Comparison of ENCODE assay signal across 15 cellular contexts in the genomic region with DNA sequence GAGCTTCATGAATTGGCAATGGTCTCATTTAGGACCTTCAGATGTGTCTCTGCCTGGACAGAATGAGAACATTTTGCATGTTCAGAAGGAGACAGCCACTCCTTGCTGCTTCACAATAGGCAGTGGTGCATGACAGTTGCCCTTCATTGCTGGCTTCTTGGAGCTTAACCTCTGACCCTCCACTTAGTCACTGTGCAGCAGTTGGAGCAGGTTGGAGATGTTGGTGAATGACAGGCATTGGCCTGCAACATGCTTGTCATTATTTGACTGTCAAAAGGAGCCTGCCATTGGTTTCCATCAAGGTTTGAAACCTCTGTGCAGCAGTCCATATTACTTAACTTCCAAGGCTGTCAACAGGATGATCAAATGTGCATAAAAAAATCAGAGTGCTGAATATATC. TPM values are rescaled to one million over a fixed set of nuclear protein-coding genes. Genes with fewer than 3 reads are reported as not detected.
DNase-seq lines count a peak whose midpoint lies in the region; ATAC-seq lines count a peak whose summit lies in the region.
"Had no signal": no experiment of that assay in that cellular context is flagged by ENCODE, and none has a peak within 500 bp of the region (broad histone marks: within the 10 kb centered on the region; RNA-seq: fewer than 3 reads in every experiment).

No MANE protein-coding gene starts in this region.

- no peak overlapping the region for H3K27ac Mint-ChIP-seq in activated CD4-positive, alpha-beta T cell treated with anti-CD3 and anti-CD28 coated beads for 36 hours
- H3K27ac Mint-ChIP-seq in activated naive CD4-positive, alpha-beta T cell treated with anti-CD3 and anti-CD28 coated beads for 36 hours = no peak overlapping the region
- H3K27ac Mint-ChIP-seq in activated CD4-positive, alpha-beta memory T cell treated with anti-CD3 and anti-CD28 coated beads, Interleukin-2, amount 10 ng/mL, durations not matched to agents 7 days and 5 days = no peak overlapping the region
- H3K27ac Mint-ChIP-seq: dendritic cell treated with granulocyte-macrophage colony-stimulating factor and Interleukin-4, amounts not matched to agents 40 ng/mL and 50 ng/mL, for 4 days; T-cell had no signal

- no peaks in the 10 kb centered on the region for H3K27me3 Mint-ChIP-seq in activated CD4-positive, alpha-beta T cell treated with anti-CD3 and anti-CD28 coated beads for 36 hours
- H3K27me3 Mint-ChIP-seq in activated naive CD4-positive, alpha-beta T cell treated with anti-CD3 and anti-CD28 coated beads for 36 hours (ENCODE audit: low read depth) = no peaks in the 10 kb centered on the region
- no peaks in the 10 kb centered on the region for H3K27me3 Mint-ChIP-seq in activated CD4-positive, alpha-beta memory T cell treated with anti-CD3 and anti-CD28 coated beads, Interleukin-2, amount 10 ng/mL, durations not matched to agents 7 days and 5 days
- H3K27me3 Mint-ChIP-seq: dendritic cell treated with granulocyte-macrophage colony-stimulating factor and Interleukin-4, amounts not matched to agents 40 ng/mL and 50 ng/mL, for 4 days; T-cell had no signal

- peaks cover 12% of the 10 kb centered on the region for H3K4me1 Mint-ChIP-seq in activated CD4-positive, alpha-beta T cell treated with anti-CD3 and anti-CD28 coated beads for 36 hours
- H3K4me1 Mint-ChIP-seq in activated naive CD4-positive, alpha-beta T cell treated with anti-CD3 and anti-CD28 coated beads for 36 hours (ENCODE audit: low read depth) = peaks cover 25% of the 10 kb centered on the region
- H3K4me1 Mint-ChIP-seq in activated CD4-positive, alpha-beta memory T cell treated with anti-CD3 and anti-CD28 coated beads, Interleukin-2, amount 10 ng/mL, durations not matched to agents 7 days and 5 days = no peaks in the 10 kb centered on the region

- POLR2A ChIA-PET in activated CD4-positive, alpha-beta T cell treated with anti-CD3 and anti-CD28 coated beads for 36 hours (lab: Charles Lee) = interaction anchor here (0.6 kb wide), 1 partner anchor 531 kb away, joined by 4 read pairs; no protein-coding TSS in a partner anchor
- POLR2A ChIA-PET in activated CD4-positive, alpha-beta memory T cell treated with anti-CD3 and anti-CD28 coated beads, Interleukin-2, amount 10 ng/mL, durations not matched to agents 7 days and 5 days (lab: Charles Lee) = no interaction called here

- peak; percentile 49 for ATAC-seq in activated CD4-positive, alpha-beta T cell treated with anti-CD3 and anti-CD28 coated beads for 36 hours
- no peak for ATAC-seq in GM21447 (IDR thresholded peaks at IDR 0.05; ENCODE audit: unreplicated experiment)
- ATAC-seq: T-cell had no signal

- intact Hi-C loops in activated CD4-positive, alpha-beta T cell treated with anti-CD3 and anti-CD28 coated beads for 36 hours (cut with DNase I, micrococcal nuclease) = no loop called here
- intact Hi-C loops in activated naive CD4-positive, alpha-beta T cell treated with anti-CD3 and anti-CD28 coated beads for 36 hours (cut with micrococcal nuclease) = no loop called here

- H3K9me3 Mint-ChIP-seq in activated CD4-positive, alpha-beta T cell treated with anti-CD3 and anti-CD28 coated beads for 36 hours (ENCODE audit: low read depth) = no peaks in the 10 kb centered on the region
- peaks cover 4% of the 10 kb centered on the region for H3K9me3 Mint-ChIP-seq in activated naive CD4-positive, alpha-beta T cell treated with anti-CD3 and anti-CD28 coated beads for 36 hours
- no peaks in the 10 kb centered on the region for H3K9me3 Mint-ChIP-seq in activated CD4-positive, alpha-beta memory T cell treated with anti-CD3 and anti-CD28 coated beads, Interleukin-2, amount 10 ng/mL, durations not matched to agents 7 days and 5 days
- H3K9me3 Mint-ChIP-seq: dendritic cell treated with granulocyte-macrophage colony-stimulating factor and Interleukin-4, amounts not matched to agents 40 ng/mL and 50 ng/mL, for 4 days had no signal

- peaks cover 9% of the 10 kb centered on the region for H3K36me3 Mint-ChIP-seq in activated CD4-positive, alpha-beta T cell treated with anti-CD3 and anti-CD28 coated beads for 36 hours (ENCODE audit: low read depth)
- peaks cover 6% of the 10 kb centered on the region for H3K36me3 Mint-ChIP-seq in activated naive CD4-positive, alpha-beta T cell treated with anti-CD3 and anti-CD28 coated beads for 36 hours (ENCODE audit: low read depth)
- peaks cover 7% of the 10 kb centered on the region for H3K36me3 Mint-ChIP-seq in activated CD4-positive, alpha-beta memory T cell treated with anti-CD3 and anti-CD28 coated beads, Interleukin-2, amount 10 ng/mL, durations not matched to agents 7 days and 5 days (ENCODE audit: low read depth)

- no peak overlapping the region for H3K4me3 Mint-ChIP-seq in activated CD4-positive, alpha-beta T cell treated with anti-CD3 and anti-CD28 coated beads for 36 hours
- no peak overlapping the region for H3K4me3 Mint-ChIP-seq in activated naive CD4-positive, alpha-beta T cell treated with anti-CD3 and anti-CD28 coated beads for 36 hours
- no peak overlapping the region for H3K4me3 Mint-ChIP-seq in activated CD4-positive, alpha-beta memory T cell treated with anti-CD3 and anti-CD28 coated beads, Interleukin-2, amount 10 ng/mL, durations not matched to agents 7 days and 5 days
- H3K4me3 Mint-ChIP-seq: dendritic cell treated with granulocyte-macrophage colony-stimulating factor and Interleukin-4, amounts not matched to agents 40 ng/mL and 50 ng/mL, for 4 days; T-cell had no signal

- CTCF ChIA-PET in activated CD4-positive, alpha-beta T cell treated with anti-CD3 and anti-CD28 coated beads for 36 hours (lab: Charles Lee) = no interaction called here
- CTCF ChIA-PET in activated naive CD4-positive, alpha-beta T cell treated with anti-CD3 and anti-CD28 coated beads for 36 hours (lab: Charles Lee) = no interaction called here
- CTCF ChIA-PET in activated CD4-positive, alpha-beta memory T cell treated with anti-CD3 and anti-CD28 coated beads, Interleukin-2, amount 10 ng/mL, durations not matched to agents 7 days and 5 days (lab: Charles Lee) = no interaction called here

- DNase-seq in activated CD4-positive, alpha-beta T cell treated with anti-CD3 and anti-CD28 coated beads for 36 hours = no peak
- no peak for DNase-seq in activated CD4-positive, alpha-beta T cell treated with anti-CD3 and anti-CD28 coated beads for 4 hours
- DNase-seq in RPMI7951 (ENCODE audit: low read depth) (peak; percentile 11), iPS-NIHi11 (ENCODE audit: low spot score) (peak; percentile 17)
- no peak for DNase-seq in activated effector memory CD4-positive, alpha-beta T cell treated with Interleukin-2 at 50 U/mL for 16 hours
- no peak for DNase-seq in activated naive CD4-positive, alpha-beta T cell treated with anti-CD3 and anti-CD28 coated beads for 36 hours
- no peak for DNase-seq in activated CD4-positive, alpha-beta memory T cell treated with anti-CD3 and anti-CD28 coated beads, Interleukin-2, amount 10 ng/mL, durations not matched to agents 7 days and 5 days
- DNase-seq: activated CD4-positive, alpha-beta T cell treated with anti-CD3 and anti-CD28 coated beads for 1 hour; activated T-cell treated with anti-CD3 and anti-CD28 coated beads, Interleukin-2, amount 50 U/mL, for 1 hour; DMS153; MM.1S; posterior cingulate gyrus; T-cell had no signal

RNA-seq across cellular contexts. Expression of a gene that starts 22.7 kb away (rescaled TPM):
- 10 to 100 TPM; 50.9 to 57.6 TPM for total RNA-seq in activated CD4-positive, alpha-beta T cell treated with anti-CD3 and anti-CD28 coated beads for 36 hours
- 81.4 and 90.0 TPM in 2 replicates for total RNA-seq in RPMI7951 (2014; rRNA removed; shearing (Covaris generic))
- 10 to 100 TPM; 60.2 to 63.9 TPM for total RNA-seq in activated naive CD4-positive, alpha-beta T cell treated with anti-CD3 and anti-CD28 coated beads for 36 hours
- total RNA-seq in activated CD4-positive, alpha-beta memory T cell treated with anti-CD3 and anti-CD28 coated beads, Interleukin-2, amount 10 ng/mL, durations not matched to agents 7 days and 5 days = 10 to 100 TPM; 48.1 to 48.5 TPM

RNA-seq across cellular contexts. Expression of a gene that starts 23.0 kb away (rescaled TPM):
- total RNA-seq in activated CD4-positive, alpha-beta T cell treated with anti-CD3 and anti-CD28 coated beads for 36 hours = 10 to 100 TPM in 1 of 2 experiments, 1 to 10 TPM in 1; 7.8 to 10.2 TPM
- 14.7 and 15.9 TPM in 2 replicates for total RNA-seq in RPMI7951 (2014; rRNA removed; shearing (Covaris generic))
- 1 to 10 TPM; 4.3 to 5.2 TPM for total RNA-seq in activated naive CD4-positive, alpha-beta T cell treated with anti-CD3 and anti-CD28 coated beads for 36 hours
- 1 to 10 TPM; 4.5 to 5.1 TPM for total RNA-seq in activated CD4-positive, alpha-beta memory T cell treated with anti-CD3 and anti-CD28 coated beads, Interleukin-2, amount 10 ng/mL, durations not matched to agents 7 days and 5 days

Comparison
In these comparisons a context has a peak if more than half of its experiments do, and no peak if none do; other contexts are left out.
1. DNase-seq: peak in RPMI7951 (single experiment) and iPS-NIHi11 (single experiment); none in activated CD4-positive, alpha-beta T cell treated with anti-CD3 and anti-CD28 coated beads for 36 hours (single experiment), activated CD4-positive, alpha-beta T cell treated with anti-CD3 and anti-CD28 coated beads for 4 hours (0 of 2), activated effector memory CD4-positive, alpha-beta T cell treated with Interleukin-2 at 50 U/mL for 16 hours (single experiment), activated naive CD4-positive, alpha-beta T cell treated with anti-CD3 and anti-CD28 coated beads for 36 hours (single experiment) and activated CD4-positive, alpha-beta memory T cell treated with anti-CD3 and anti-CD28 coated beads, Interleukin-2, amount 10 ng/mL, durations not matched to agents 7 days and 5 days (single experiment).